1 cellular context compared by ENCODE assay signal in the genomic region with DNA sequence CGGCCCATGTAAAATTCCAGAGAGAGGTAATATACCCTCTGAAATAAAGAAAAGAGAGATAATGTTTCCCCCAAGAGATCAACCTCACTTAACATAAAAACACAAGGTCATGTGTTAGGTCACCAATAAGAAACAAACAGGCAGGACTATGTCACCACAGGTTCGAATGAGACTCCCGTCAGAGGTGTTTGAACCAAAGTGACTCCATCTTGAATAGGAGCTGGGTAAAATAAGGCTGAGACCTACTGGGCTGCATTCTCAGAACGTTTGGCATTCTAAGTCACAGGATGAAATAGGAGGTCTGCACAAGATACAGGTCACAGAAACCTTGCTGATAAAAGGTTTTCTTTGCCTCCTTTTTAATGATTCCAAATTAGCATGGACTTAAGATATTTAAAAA.
TF ChIP-seq lines count a peak whose summit lies in the region.

No MANE protein-coding gene starts in this region.

TF ChIP-seq in K562, 482 proteins besides CTCF, POLR2A, EP300 and RAD21 (continues in another document):
- TF ChIP-seq ZNF311 (CRISPR knock-in tag; IDR thresholded peaks at IDR 0.05): peak; percentile 93
- TF ChIP-seq SMAD4 (CRISPR knock-in tag; conservative IDR thresholded peaks at IDR 0.05): peak; percentile 85
- TF ChIP-seq MEF2D (tag; conservative IDR thresholded peaks at IDR 0.05; ENCODE audit: low read depth): peak; percentile 83
- TF ChIP-seq, protein P1, sequence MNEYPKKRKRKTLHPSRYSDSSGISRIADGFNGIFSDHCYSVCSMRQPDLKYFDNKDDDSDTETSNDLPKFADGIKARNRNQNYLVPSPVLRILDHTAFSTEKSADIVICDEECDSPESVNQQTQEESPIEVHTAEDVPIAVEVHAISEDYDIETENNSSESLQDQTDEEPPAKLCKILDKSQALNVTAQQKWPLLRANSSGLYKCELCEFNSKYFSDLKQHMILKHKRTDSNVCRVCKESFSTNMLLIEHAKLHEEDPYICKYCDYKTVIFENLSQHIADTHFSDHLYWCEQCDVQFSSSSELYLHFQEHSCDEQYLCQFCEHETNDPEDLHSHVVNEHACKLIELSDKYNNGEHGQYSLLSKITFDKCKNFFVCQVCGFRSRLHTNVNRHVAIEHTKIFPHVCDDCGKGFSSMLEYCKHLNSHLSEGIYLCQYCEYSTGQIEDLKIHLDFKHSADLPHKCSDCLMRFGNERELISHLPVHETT (CRISPR knock-in tag; conservative IDR thresholded peaks at IDR 0.05 in 1 of 2, IDR thresholded peaks at IDR 0.05 in 1 of 2): 0 out of 4 replicates have a peak, but pooled peaks of 1 of the 2 experiments have one; percentile 39
- TF ChIP-seq HNRNPUL1 (IDR thresholded peaks at IDR 0.05; ENCODE audit: low read length): no peak
- TF ChIP-seq NR2C2 (CRISPR knock-in tag; IDR thresholded peaks at IDR 0.05): no peak
- peak; percentile 29; the same call in 1 of the 2 replicates for TF ChIP-seq NR2C2 (tag; IDR thresholded peaks at IDR 0.05)
- TF ChIP-seq ZNF134 (CRISPR knock-in tag; conservative IDR thresholded peaks at IDR 0.05): no peak
- TF ChIP-seq GATAD2B (IDR thresholded peaks at IDR 0.05; ENCODE audit: borderline replicate concordance): no peak
- 0 out of 2 replicates have a peak, but pooled peaks have one; percentile 64 for TF ChIP-seq CREB3 (tag; conservative IDR thresholded peaks at IDR 0.05; ENCODE audit: low read depth)
- no peak for TF ChIP-seq ZNF165 (CRISPR knock-in tag; IDR thresholded peaks at IDR 0.05; ENCODE audit: borderline replicate concordance)
- TF ChIP-seq E2F3 (CRISPR knock-in tag; IDR thresholded peaks at IDR 0.05): 0 out of 2 replicates have a peak, but pooled peaks have one; percentile 40
- no peak for TF ChIP-seq ZFPM2 (CRISPR knock-in tag; IDR thresholded peaks at IDR 0.05)
- TF ChIP-seq KLF13 (tag; IDR thresholded peaks at IDR 0.05; ENCODE audit: borderline replicate concordance, low read depth): 0 out of 2 replicates have a peak, but pooled peaks have one; percentile 34
- no peak for TF ChIP-seq MTF1 (CRISPR knock-in tag; IDR thresholded peaks at IDR 0.05; ENCODE audit: borderline replicate concordance)
- TF ChIP-seq DDX20 (tag; IDR thresholded peaks at IDR 0.05; ENCODE audit: low read depth): peak; percentile 81
- TF ChIP-seq, protein P2, sequence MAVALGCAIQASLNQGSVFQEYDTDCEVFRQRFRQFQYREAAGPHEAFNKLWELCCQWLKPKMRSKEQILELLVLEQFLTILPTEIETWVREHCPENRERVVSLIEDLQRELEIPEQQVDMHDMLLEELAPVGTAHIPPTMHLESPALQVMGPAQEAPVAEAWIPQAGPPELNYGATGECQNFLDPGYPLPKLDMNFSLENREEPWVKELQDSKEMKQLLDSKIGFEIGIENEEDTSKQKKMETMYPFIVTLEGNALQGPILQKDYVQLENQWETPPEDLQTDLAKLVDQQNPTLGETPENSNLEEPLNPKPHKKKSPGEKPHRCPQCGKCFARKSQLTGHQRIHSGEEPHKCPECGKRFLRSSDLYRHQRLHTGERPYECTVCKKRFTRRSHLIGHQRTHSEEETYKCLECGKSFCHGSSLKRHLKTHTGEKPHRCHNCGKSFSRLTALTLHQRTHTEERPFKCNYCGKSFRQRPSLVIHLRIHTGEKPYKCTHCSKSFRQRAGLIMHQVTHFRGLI (CRISPR knock-in tag; IDR thresholded peaks at IDR 0.05): peak; percentile 68; the same call in 1 of the 2 replicates
- TF ChIP-seq SMARCE1 (IDR thresholded peaks at IDR 0.05): no peak
- TF ChIP-seq POLR2G (IDR thresholded peaks at IDR 0.05; ENCODE audit: low read depth, low read length): no peak
- no peak for TF ChIP-seq ZNF212 (CRISPR knock-in tag; IDR thresholded peaks at IDR 0.05)
- TF ChIP-seq PTTG1 (tag; IDR thresholded peaks at IDR 0.05; ENCODE audit: low read depth): peak; percentile 64; the same call in 1 of the 2 replicates
- TF ChIP-seq, protein P3, sequence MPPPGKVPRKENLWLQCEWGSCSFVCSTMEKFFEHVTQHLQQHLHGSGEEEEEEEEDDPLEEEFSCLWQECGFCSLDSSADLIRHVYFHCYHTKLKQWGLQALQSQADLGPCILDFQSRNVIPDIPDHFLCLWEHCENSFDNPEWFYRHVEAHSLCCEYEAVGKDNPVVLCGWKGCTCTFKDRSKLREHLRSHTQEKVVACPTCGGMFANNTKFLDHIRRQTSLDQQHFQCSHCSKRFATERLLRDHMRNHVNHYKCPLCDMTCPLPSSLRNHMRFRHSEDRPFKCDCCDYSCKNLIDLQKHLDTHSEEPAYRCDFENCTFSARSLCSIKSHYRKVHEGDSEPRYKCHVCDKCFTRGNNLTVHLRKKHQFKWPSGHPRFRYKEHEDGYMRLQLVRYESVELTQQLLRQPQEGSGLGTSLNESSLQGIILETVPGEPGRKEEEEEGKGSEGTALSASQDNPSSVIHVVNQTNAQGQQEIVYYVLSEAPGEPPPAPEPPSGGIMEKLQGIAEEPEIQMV (tag; conservative IDR thresholded peaks at IDR 0.05; ENCODE audit: low read depth): 0 out of 2 replicates have a peak, but pooled peaks have one; percentile 52
- TF ChIP-seq NR2C1 (IDR thresholded peaks at IDR 0.05): no peak
- peak; percentile 69 for TF ChIP-seq NR2C1 (tag; IDR thresholded peaks at IDR 0.05)
- peak; percentile 88 for TF ChIP-seq ZNF592 (IDR thresholded peaks at IDR 0.05)
- TF ChIP-seq, protein P4, sequence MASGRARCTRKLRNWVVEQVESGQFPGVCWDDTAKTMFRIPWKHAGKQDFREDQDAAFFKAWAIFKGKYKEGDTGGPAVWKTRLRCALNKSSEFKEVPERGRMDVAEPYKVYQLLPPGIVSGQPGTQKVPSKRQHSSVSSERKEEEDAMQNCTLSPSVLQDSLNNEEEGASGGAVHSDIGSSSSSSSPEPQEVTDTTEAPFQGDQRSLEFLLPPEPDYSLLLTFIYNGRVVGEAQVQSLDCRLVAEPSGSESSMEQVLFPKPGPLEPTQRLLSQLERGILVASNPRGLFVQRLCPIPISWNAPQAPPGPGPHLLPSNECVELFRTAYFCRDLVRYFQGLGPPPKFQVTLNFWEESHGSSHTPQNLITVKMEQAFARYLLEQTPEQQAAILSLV (tag; IDR thresholded peaks at IDR 0.05): no peak
- peak; percentile 52 for TF ChIP-seq CXXC5 (CRISPR knock-in tag; IDR thresholded peaks at IDR 0.05)
- TF ChIP-seq DMBX1 (CRISPR knock-in tag; IDR thresholded peaks at IDR 0.05; ENCODE audit: borderline replicate concordance): peak; percentile 91
- 0 out of 2 replicates have a peak, but pooled peaks have one; percentile 34 for TF ChIP-seq BACH1 (tag; IDR thresholded peaks at IDR 0.05)
- TF ChIP-seq PTRF (tag; IDR thresholded peaks at IDR 0.05): peak; percentile 82
- TF ChIP-seq ARID1B (IDR thresholded peaks at IDR 0.05): no peak
- TF ChIP-seq ZNF384 (IDR thresholded peaks at IDR 0.05; ENCODE audit: low read depth, low read length): no peak
- no peak for TF ChIP-seq ZNF431 (CRISPR knock-in tag; IDR thresholded peaks at IDR 0.05)
- 0 out of 2 replicates have a peak, but pooled peaks have one; percentile 61 for TF ChIP-seq HIVEP1 (CRISPR knock-in tag; IDR thresholded peaks at IDR 0.05)
- TF ChIP-seq ZNF41 (CRISPR knock-in tag; conservative IDR thresholded peaks at IDR 0.05): 0 out of 2 replicates have a peak, but pooled peaks have one; percentile 31
- peak; percentile 87; the same call in 1 of the 2 replicates for TF ChIP-seq KLF6 (CRISPR knock-in tag; IDR thresholded peaks at IDR 0.05; ENCODE audit: borderline replicate concordance)
- TF ChIP-seq ZNF239 (CRISPR knock-in tag; IDR thresholded peaks at IDR 0.05): peak; percentile 51
- TF ChIP-seq MYBL2 (IDR thresholded peaks at IDR 0.05; ENCODE audit: low read depth): no peak
- TF ChIP-seq MYBL2 (CRISPR knock-in tag; IDR thresholded peaks at IDR 0.05; ENCODE audit: borderline replicate concordance): no peak
- TF ChIP-seq, protein P5, sequence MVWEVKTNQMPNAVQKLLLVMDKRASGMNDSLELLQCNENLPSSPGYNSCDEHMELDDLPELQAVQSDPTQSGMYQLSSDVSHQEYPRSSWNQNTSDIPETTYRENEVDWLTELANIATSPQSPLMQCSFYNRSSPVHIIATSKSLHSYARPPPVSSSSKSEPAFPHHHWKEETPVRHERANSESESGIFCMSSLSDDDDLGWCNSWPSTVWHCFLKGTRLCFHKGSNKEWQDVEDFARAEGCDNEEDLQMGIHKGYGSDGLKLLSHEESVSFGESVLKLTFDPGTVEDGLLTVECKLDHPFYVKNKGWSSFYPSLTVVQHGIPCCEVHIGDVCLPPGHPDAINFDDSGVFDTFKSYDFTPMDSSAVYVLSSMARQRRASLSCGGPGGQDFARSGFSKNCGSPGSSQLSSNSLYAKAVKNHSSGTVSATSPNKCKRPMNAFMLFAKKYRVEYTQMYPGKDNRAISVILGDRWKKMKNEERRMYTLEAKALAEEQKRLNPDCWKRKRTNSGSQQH (CRISPR knock-in tag; IDR thresholded peaks at IDR 0.05): no peak
- TF ChIP-seq, protein P6, sequence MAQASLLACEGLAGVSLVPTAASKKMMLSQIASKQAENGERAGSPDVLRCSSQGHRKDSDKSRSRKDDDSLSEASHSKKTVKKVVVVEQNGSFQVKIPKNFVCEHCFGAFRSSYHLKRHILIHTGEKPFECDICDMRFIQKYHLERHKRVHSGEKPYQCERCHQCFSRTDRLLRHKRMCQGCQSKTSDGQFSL (CRISPR knock-in tag; IDR thresholded peaks at IDR 0.05): no peak
- TF ChIP-seq, protein P6 (tag; IDR thresholded peaks at IDR 0.05): peak in 1 of 2 experiments; percentile 71; a peak in 1 of 4 replicates
- 0 out of 4 replicates have a peak, but pooled peaks of 1 of the 2 experiments have one; percentile 53 for TF ChIP-seq TEAD1 (CRISPR knock-in tag; IDR thresholded peaks at IDR 0.05)
- no peak for TF ChIP-seq PBX2 (CRISPR knock-in tag; IDR thresholded peaks at IDR 0.05; ENCODE audit: low read depth)
- 0 out of 2 replicates have a peak, but pooled peaks have one; percentile 12 for TF ChIP-seq PBX2 (tag; conservative IDR thresholded peaks at IDR 0.05; ENCODE audit: low read depth)
- TF ChIP-seq ZNF668 (CRISPR knock-in tag; IDR thresholded peaks at IDR 0.05): peak; percentile 74; the same call in 1 of the 2 replicates
- TF ChIP-seq NR4A1 (CRISPR knock-in tag; IDR thresholded peaks at IDR 0.05): no peak
- 0 out of 2 replicates have a peak, but pooled peaks have one; percentile 48 for TF ChIP-seq NR4A1 (tag; IDR thresholded peaks at IDR 0.05)
- no peak for TF ChIP-seq HMG20B (CRISPR knock-in tag; IDR thresholded peaks at IDR 0.05)
